ENCODE assay signal across 1 cellular context in the genomic region with DNA sequence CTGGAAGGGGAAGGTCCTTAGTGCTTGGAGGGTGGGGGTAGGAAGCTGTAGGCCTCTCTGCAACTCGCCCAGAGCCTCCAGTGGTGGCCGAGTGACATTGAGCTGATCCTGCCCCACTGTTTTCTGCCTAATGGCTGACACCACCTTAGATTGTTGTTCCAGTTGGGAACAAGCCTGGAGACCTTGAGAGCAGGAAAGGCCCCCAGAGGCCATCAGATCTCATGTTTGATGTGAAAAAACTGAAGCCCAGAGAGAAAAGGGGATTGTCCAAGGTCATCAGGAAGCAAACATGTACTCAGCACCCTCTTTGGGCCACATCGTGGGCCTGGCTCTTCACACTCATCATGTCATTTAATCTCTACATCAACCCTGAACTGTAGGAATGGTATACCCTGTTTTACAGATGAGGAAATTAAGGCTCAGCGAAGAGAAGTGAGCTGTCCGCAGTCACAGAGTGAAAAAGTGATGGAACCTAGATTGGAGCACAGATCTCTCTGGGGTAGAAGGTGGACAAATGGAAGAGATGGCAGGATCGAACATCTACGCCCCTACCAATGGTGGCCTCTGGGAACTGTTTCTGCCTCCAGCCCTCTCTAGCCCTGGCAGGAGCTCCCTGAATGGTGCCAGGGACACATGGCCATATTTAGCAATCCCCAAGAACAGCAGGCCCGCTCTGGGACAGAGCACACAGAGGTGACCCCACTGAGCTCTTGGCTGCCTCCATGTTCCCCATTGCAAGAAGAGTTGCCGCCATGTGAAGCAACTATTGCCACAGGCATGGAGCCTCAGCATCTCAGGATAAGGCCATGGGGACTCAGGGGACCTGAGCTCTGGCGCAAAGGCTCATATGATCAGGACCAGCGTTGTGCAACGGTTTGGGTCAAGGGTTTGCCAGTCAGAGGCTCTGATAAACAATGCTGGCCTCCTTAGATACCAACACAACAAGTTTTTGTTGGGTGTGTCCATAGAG.
TF ChIP-seq lines count a peak whose summit lies in the region.

No MANE protein-coding gene starts in this region.

TF ChIP-seq in HepG2, 621 proteins besides CTCF, POLR2A, EP300 and RAD21 (continued from another document):
- peak; percentile 76; the same call in 1 of the 2 replicates for TF ChIP-seq KDM4B (CRISPR knock-in tag; IDR thresholded peaks at IDR 0.05)
- TF ChIP-seq IKZF4 (CRISPR knock-in tag; IDR thresholded peaks at IDR 0.05; ENCODE audit: borderline replicate concordance, low read depth, not compliant biosample characterization) = no peak
- peak; percentile 93 for TF ChIP-seq NCOA2 (CRISPR knock-in tag; IDR thresholded peaks at IDR 0.05)
- TF ChIP-seq HMG20A (CRISPR knock-in tag; IDR thresholded peaks at IDR 0.05; ENCODE audit: borderline replicate concordance) = peak; percentile 53; the same call in 1 of the 2 replicates
- no peak for TF ChIP-seq FIP1L1 (IDR thresholded peaks at IDR 0.05; ENCODE audit: borderline replicate concordance, insufficient read depth, low read depth, low read length)
- TF ChIP-seq TEAD3 (CRISPR knock-in tag; optimal IDR thresholded peaks at IDR 0.05; ENCODE audit: borderline replicate concordance) = peak; percentile 75
- TF ChIP-seq PTBP1 (IDR thresholded peaks at IDR 0.05; ENCODE audit: low read depth, low read length, poor library complexity, severe bottlenecking) = no peak
- TF ChIP-seq, protein P1, sequence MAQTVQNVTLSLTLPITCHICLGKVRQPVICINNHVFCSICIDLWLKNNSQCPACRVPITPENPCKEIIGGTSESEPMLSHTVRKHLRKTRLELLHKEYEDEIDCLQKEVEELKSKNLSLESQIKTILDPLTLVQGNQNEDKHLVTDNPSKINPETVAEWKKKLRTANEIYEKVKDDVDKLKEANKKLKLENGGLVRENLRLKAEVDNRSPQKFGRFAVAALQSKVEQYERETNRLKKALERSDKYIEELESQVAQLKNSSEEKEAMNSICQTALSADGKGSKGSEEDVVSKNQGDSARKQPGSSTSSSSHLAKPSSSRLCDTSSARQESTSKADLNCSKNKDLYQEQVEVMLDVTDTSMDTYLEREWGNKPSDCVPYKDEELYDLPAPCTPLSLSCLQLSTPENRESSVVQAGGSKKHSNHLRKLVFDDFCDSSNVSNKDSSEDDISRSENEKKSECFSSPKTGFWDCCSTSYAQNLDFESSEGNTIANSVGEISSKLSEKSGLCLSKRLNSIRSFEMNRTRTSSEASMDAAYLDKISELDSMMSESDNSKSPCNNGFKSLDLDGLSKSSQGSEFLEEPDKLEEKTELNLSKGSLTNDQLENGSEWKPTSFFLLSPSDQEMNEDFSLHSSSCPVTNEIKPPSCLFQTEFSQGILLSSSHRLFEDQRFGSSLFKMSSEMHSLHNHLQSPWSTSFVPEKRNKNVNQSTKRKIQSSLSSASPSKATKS (CRISPR knock-in tag; IDR thresholded peaks at IDR 0.05) = no peak
- TF ChIP-seq AKAP8 (CRISPR knock-in tag; IDR thresholded peaks at IDR 0.05) = peak; percentile 72; the same call in 1 of the 2 replicates
- 0 out of 2 replicates have a peak, but pooled peaks have one; percentile 50 for TF ChIP-seq ZMYM2 (CRISPR knock-in tag; IDR thresholded peaks at IDR 0.05)
- TF ChIP-seq ZNF24 (IDR thresholded peaks at IDR 0.05) = no peak
- peak; percentile 62 for TF ChIP-seq FOSL2 (CRISPR knock-in tag; IDR thresholded peaks at IDR 0.05)
- peak; percentile 71 for TF ChIP-seq PHF21A (CRISPR knock-in tag; IDR thresholded peaks at IDR 0.05)
- TF ChIP-seq ZNF343 (CRISPR knock-in tag; IDR thresholded peaks at IDR 0.05) = peak; percentile 92
- TF ChIP-seq, protein P2, sequence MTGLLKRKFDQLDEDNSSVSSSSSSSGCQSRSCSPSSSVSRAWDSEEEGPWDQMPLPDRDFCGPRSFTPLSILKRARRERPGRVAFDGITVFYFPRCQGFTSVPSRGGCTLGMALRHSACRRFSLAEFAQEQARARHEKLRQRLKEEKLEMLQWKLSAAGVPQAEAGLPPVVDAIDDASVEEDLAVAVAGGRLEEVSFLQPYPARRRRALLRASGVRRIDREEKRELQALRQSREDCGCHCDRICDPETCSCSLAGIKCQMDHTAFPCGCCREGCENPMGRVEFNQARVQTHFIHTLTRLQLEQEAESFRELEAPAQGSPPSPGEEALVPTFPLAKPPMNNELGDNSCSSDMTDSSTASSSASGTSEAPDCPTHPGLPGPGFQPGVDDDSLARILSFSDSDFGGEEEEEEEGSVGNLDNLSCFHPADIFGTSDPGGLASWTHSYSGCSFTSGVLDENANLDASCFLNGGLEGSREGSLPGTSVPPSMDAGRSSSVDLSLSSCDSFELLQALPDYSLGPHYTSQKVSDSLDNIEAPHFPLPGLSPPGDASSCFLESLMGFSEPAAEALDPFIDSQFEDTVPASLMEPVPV (CRISPR knock-in tag; IDR thresholded peaks at IDR 0.05) = 0 out of 2 replicates have a peak, but pooled peaks have one; percentile 58
- TF ChIP-seq SALL1 (CRISPR knock-in tag; IDR thresholded peaks at IDR 0.05) = peak; percentile 97
- TF ChIP-seq ZNF644 (CRISPR knock-in tag; IDR thresholded peaks at IDR 0.05; ENCODE audit: low read depth) = peak; percentile 90; the same call in 1 of the 2 replicates
- TF ChIP-seq MXD4 (CRISPR knock-in tag; IDR thresholded peaks at IDR 0.05) = 0 out of 2 replicates have a peak, but pooled peaks have one; percentile 27
- peak; percentile 95 for TF ChIP-seq TBX2 (CRISPR knock-in tag; IDR thresholded peaks at IDR 0.05; ENCODE audit: borderline replicate concordance)
